In the genomic region with DNA sequence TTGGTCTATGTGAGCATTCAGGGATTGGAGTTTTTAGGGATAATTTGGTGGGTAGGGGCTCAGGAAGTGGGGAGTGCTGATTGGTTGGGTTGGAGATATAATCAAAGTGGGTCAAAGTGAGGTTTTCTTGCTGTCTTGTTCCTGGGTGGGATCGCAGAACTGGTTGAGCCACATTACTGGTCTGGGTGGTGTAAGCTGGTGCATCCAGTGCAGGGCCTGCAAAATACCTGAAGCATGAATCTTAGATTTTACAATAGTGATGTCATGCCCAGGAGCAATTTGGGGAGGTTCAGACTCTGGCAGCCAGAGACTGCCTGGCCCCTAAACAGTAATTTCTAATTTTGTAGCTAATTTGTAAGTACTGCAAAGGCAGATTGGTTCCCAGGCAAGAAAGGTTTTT, we compare ENCODE assay signal across 19 cellular contexts.
"Had no signal": no experiment of that assay in that cellular context is flagged by ENCODE, and none has a peak within 500 bp of the region (broad histone marks: within the 10 kb centered on the region; RNA-seq: fewer than 3 reads in every experiment).

No MANE protein-coding gene starts in this region.

- H3K27ac Mint-ChIP-seq: activated CD4-positive, alpha-beta T cell treated with anti-CD3 and anti-CD28 coated beads, Interleukin-2, amount 10 ng/mL, durations not matched to agents 7 days and 5 days; activated CD8-positive, alpha-beta T cell treated with anti-CD3 and anti-CD28 coated beads, Interleukin-2, amount 10 ng/mL, durations not matched to agents 7 days and 5 days; naive thymus-derived CD4-positive, alpha-beta T cell; neural progenitor cell had no signal

- H3K36me3 Mint-ChIP-seq: naive thymus-derived CD4-positive, alpha-beta T cell; neural progenitor cell had no signal

- H3K9me3 Mint-ChIP-seq: activated CD4-positive, alpha-beta T cell treated with anti-CD3 and anti-CD28 coated beads, Interleukin-2, amount 10 ng/mL, durations not matched to agents 7 days and 5 days had no signal

- DNase-seq: activated CD4-positive, alpha-beta T cell treated with anti-CD3 and anti-CD28 coated beads, Interleukin-2, amount 10 ng/mL, durations not matched to agents 7 days and 5 days; activated CD8-positive, alpha-beta T cell treated with anti-CD3 and anti-CD28 coated beads, Interleukin-2, amount 10 ng/mL, durations not matched to agents 7 days and 5 days; activated naive CD4-positive, alpha-beta T cell treated with anti-CD3 and anti-CD28 coated beads, Interleukin-2, amount 50 U/mL, for 16 hours; activated T-cell treated with anti-CD3 and anti-CD28 coated beads, Interleukin-2, amount 50 U/mL, for 4 hours; aorta; brain microvascular endothelial cell; cerebellar nuclear complex; cortex of kidney; mucosa of descending colon; naive thymus-derived CD4-positive, alpha-beta T cell; right cardiac atrium; stimulated activated CD4-positive, alpha-beta T cell treated with anti-CD3 and anti-CD28 coated beads, Interleukin-2, amount 100 ng/mL, for 48 hours; T1000 had no signal

- ATAC-seq: activated CD4-positive, CD25-positive, alpha-beta regulatory T cell treated with anti-CD3 and anti-CD28 coated beads, Interleukin-2, amount 50 U/mL, for 24 hours; activated CD8-positive, alpha-beta T cell treated with anti-CD3 and anti-CD28 coated beads, Interleukin-2, amount 10 ng/mL, durations not matched to agents 7 days and 5 days; activated T-cell treated with anti-CD3 and anti-CD28 coated beads, Interleukin-2, amount 50 U/mL, for 4 hours; left lobe of liver; mucosa of descending colon; naive thymus-derived CD4-positive, alpha-beta T cell; right cardiac atrium had no signal

- H3K27me3 Mint-ChIP-seq: activated CD4-positive, alpha-beta T cell treated with anti-CD3 and anti-CD28 coated beads, Interleukin-2, amount 10 ng/mL, durations not matched to agents 7 days and 5 days; naive thymus-derived CD4-positive, alpha-beta T cell had no signal

- H3K4me3 ChIP-seq: esophagus muscularis mucosa, mucosa of descending colon, neural progenitor cell, prostate gland, thoracic aorta had no signal

- H2AFZ ChIP-seq: neural progenitor cell had no signal

- H3K36me3 ChIP-seq: brain microvascular endothelial cell, esophagus muscularis mucosa, neural progenitor cell, prostate gland, thoracic aorta had no signal

- H3K9me3 ChIP-seq: mucosa of descending colon, prostate gland, thoracic aorta had no signal

- H3K4me2 ChIP-seq: neural progenitor cell had no signal

- H3K4me3 Mint-ChIP-seq: activated CD4-positive, alpha-beta T cell treated with anti-CD3 and anti-CD28 coated beads, Interleukin-2, amount 10 ng/mL, durations not matched to agents 7 days and 5 days; activated CD8-positive, alpha-beta T cell treated with anti-CD3 and anti-CD28 coated beads, Interleukin-2, amount 10 ng/mL, durations not matched to agents 7 days and 5 days; activated T-cell treated with anti-CD3 and anti-CD28 coated beads, Interleukin-2, amount 50 U/mL, for 4 hours; naive thymus-derived CD4-positive, alpha-beta T cell; neural progenitor cell had no signal

- H3K4me1 ChIP-seq: esophagus muscularis mucosa, neural progenitor cell, prostate gland had no signal

- H3K27me3 ChIP-seq: brain microvascular endothelial cell, esophagus muscularis mucosa, neural progenitor cell had no signal

- H3K27ac ChIP-seq: brain microvascular endothelial cell, esophagus muscularis mucosa, neural progenitor cell, prostate gland, thoracic aorta had no signal

- H3K4me1 Mint-ChIP-seq: activated CD4-positive, alpha-beta T cell treated with anti-CD3 and anti-CD28 coated beads, Interleukin-2, amount 10 ng/mL, durations not matched to agents 7 days and 5 days; naive thymus-derived CD4-positive, alpha-beta T cell; neural progenitor cell had no signal
